22 cellular contexts compared by ENCODE assay signal in genomic region chr21:45636459-45636858, GRCh38. TPM values are rescaled to one million over a fixed set of nuclear protein-coding genes. Genes with fewer than 3 reads are reported as not detected.
A peak's percentile ranks its signal among the peaks of the same experiment; 100 is the strongest.
DNase-seq lines count a peak whose midpoint lies in the region; ATAC-seq, FAIRE-seq and TF ChIP-seq lines count a peak whose summit lies in the region.
"Had no signal": no experiment of that assay in that cellular context is flagged by ENCODE, and none has a peak within 500 bp of the region (broad histone marks: within the 10 kb centered on the region; RNA-seq: fewer than 3 reads in every experiment).

No MANE protein-coding gene starts in this region.

- no peak overlapping the region for H3K4me2 ChIP-seq in HepG2 (ENCODE audit: low read depth, low read length)
- no peak overlapping the region for H3K4me2 ChIP-seq in astrocyte (ENCODE audit: low read length)

- peaks cover 4% of the 10 kb centered on the region for H3K9me3 Mint-ChIP-seq in astrocyte (ENCODE audit: unreplicated experiment)
- H3K9me3 Mint-ChIP-seq: CD8-positive, alpha-beta T cell had no signal

- peaks cover 11% of the 10 kb centered on the region for H3K27me3 Mint-ChIP-seq in astrocyte (ENCODE audit: low read depth, unreplicated experiment)

- H3K27ac Mint-ChIP-seq in astrocyte (ENCODE audit: unreplicated experiment): no peak overlapping the region
- H3K27ac Mint-ChIP-seq: CD8-positive, alpha-beta T cell had no signal

- no peaks in the 10 kb centered on the region for H3K79me2 ChIP-seq in HepG2 (ENCODE audit: insufficient read depth, low read length)
- no peaks in the 10 kb centered on the region for H3K79me2 ChIP-seq in astrocyte (ENCODE audit: insufficient read depth, low read length)

- H3K4me1 ChIP-seq in HepG2 (ENCODE audit: insufficient read depth, low read length): no peaks in the 10 kb centered on the region
- H3K4me1 ChIP-seq in right lobe of liver: no peaks in the 10 kb centered on the region
- peaks cover 8% of the 10 kb centered on the region for H3K4me1 ChIP-seq in astrocyte (ENCODE audit: insufficient read depth, low read length)
- peaks cover 35% of the 10 kb centered on the region for H3K4me1 ChIP-seq in BE2C

- TF ChIP-seq CTCF in HepG2 (CRISPR knock-in tag; IDR thresholded peaks at IDR 0.05): no peak
- TF ChIP-seq CTCF in right lobe of liver (IDR thresholded peaks at IDR 0.05): no peak
- no peak for TF ChIP-seq CTCF in astrocyte (IDR thresholded peaks at IDR 0.05; ENCODE audit: insufficient read depth, low read depth, low read length)
- TF ChIP-seq CTCF in BE2C (IDR thresholded peaks at IDR 0.05; ENCODE audit: low read depth, low read length): no peak

- peaks cover 1% of the 10 kb centered on the region for H3K36me3 Mint-ChIP-seq in astrocyte (ENCODE audit: low read depth, unreplicated experiment)
- H3K36me3 Mint-ChIP-seq: CD8-positive, alpha-beta T cell had no signal

- TF ChIP-seq EP300 in HepG2 (IDR thresholded peaks at IDR 0.05; ENCODE audit: low read depth in 2 of 2, low read length in 2 of 2) (no peak), HepG2 (CRISPR knock-in tag; IDR thresholded peaks at IDR 0.05; ENCODE audit: borderline replicate concordance) (no peak)

- TF ChIP-seq POLR2A in HepG2 (IDR thresholded peaks at IDR 0.05; ENCODE audit: insufficient read depth in 1 of 2, low read depth in 2 of 2, low read length in 2 of 2): no peak
- TF ChIP-seq POLR2A in right lobe of liver (IDR thresholded peaks at IDR 0.05): no peak

- H4K20me1 ChIP-seq in HepG2 (ENCODE audit: insufficient read depth, low read length) (no peaks in the 10 kb centered on the region), astrocyte (ENCODE audit: insufficient read depth, low read length) (no peaks in the 10 kb centered on the region)

- no peak for TF ChIP-seq RAD21 in HepG2 (CRISPR knock-in tag; IDR thresholded peaks at IDR 0.05)

- DNase-seq in HepG2 (ENCODE audit: low spot score) (no peak), right lobe of liver (no peak), astrocyte (ENCODE audit: low read depth) (no peak), mesenteric fat pad (ENCODE audit: low spot score) (peak; percentile 18), NCI-H2081 treated with DMSO at 0.1 percent for 48 hours (lab: John Stamatoyannopoulos, UW) (no peak), NCI-H1930 (lab: John Stamatoyannopoulos, UW) (no peak), BE2C (no peak)
- DNase-seq: AML-193; CD8-positive, alpha-beta T cell; COR-L47; DMS153; DMS79 treated with DMSO at 0.1 percent for 48 hours; EL; KG1 had no signal

- H3K4me3 ChIP-seq in HepG2 (replicated peaks in 1 of 3; ENCODE audit: insufficient read depth in 1 of 3, low read depth in 2 of 3, low read length in 3 of 3) (no peak overlapping the region), right lobe of liver (no peak overlapping the region), astrocyte (ENCODE audit: insufficient read depth, low read depth, low read length) (no peak overlapping the region), BE2C (ENCODE audit: low read depth, low read length) (no peak overlapping the region)

- H3K9ac ChIP-seq in HepG2 (ENCODE audit: insufficient read depth, low read depth, low read length) (no peak overlapping the region), astrocyte (ENCODE audit: low read length) (no peak overlapping the region)

- WGBS in HepG2 (ENCODE audit: low lambda C conversion rate): 85% methylated on average over 3 of the region's 3 CpGs
- 72% methylated on average over 2 of the region's 3 CpGs for WGBS in right lobe of liver (ENCODE audit: insufficient coverage, low coverage, low lambda C conversion rate, missing lambda C conversion rate)

- POLR2A ChIA-PET in HepG2 (lab: Yijun Ruan, JAX): no interaction called here

- in situ Hi-C loops in HepG2 (cut with HindIII; ENCODE audit: extremely low pct_ligation_motif_present, low pct_unique_long_range_greater_than_20kb): no loop called here

- H3K9me3 ChIP-seq in HepG2 (ENCODE audit: low read length): 0 out of 2 replicates have a peak, but pooled peaks cover 6% of the 10 kb centered on the region
- no peaks in the 10 kb centered on the region for H3K9me3 ChIP-seq in right lobe of liver
- peaks cover 8% of the 10 kb centered on the region for H3K9me3 ChIP-seq in astrocyte (ENCODE audit: insufficient read depth, low read depth, low read length)
- H3K9me3 ChIP-seq in BE2C: no peaks in the 10 kb centered on the region

- no peak overlapping the region for H3K4me3 Mint-ChIP-seq in astrocyte (ENCODE audit: unreplicated experiment)
- H3K4me3 Mint-ChIP-seq: CD8-positive, alpha-beta T cell had no signal

- BruUV-seq in HepG2 (replicated peaks; lab: Mats Ljungman, UMichigan): no TSS peak

- H3K27ac ChIP-seq in HepG2 (ENCODE audit: extremely low read length, insufficient read depth, low read length) (no peak overlapping the region), right lobe of liver (no peak overlapping the region), astrocyte (ENCODE audit: low read depth, low read length) (no peak overlapping the region)
- H3K27ac ChIP-seq: 22Rv1, C4-2B, HL-60 had no signal

- H3K27me3 ChIP-seq in HepG2 (ENCODE audit: control insufficient read depth in 1 of 2, insufficient read depth in 2 of 2, low read length in 2 of 2) (peaks cover 0 to 2% of the 10 kb centered on the region in 2 experiments; a peak in 3 of 5 replicates), right lobe of liver (no peaks in the 10 kb centered on the region), astrocyte (ENCODE audit: insufficient read depth, low read length) (no peaks in the 10 kb centered on the region), BE2C (no peaks in the 10 kb centered on the region)

- H2AFZ ChIP-seq in HepG2 (ENCODE audit: low read length) (no peak overlapping the region), astrocyte (ENCODE audit: low read depth, low read length) (no peak overlapping the region)

- CTCF ChIA-PET in HepG2 (lab: Yijun Ruan, JAX; ENCODE audit: low intra/inter-chr PET ratio, low total read pairs): no interaction called here

- H3K36me3 ChIP-seq in HepG2 (replicated peaks in 1 of 2; ENCODE audit: control insufficient read depth in 1 of 2, insufficient read depth in 2 of 2, low read length in 2 of 2) (no peaks in the 10 kb centered on the region), right lobe of liver (no peaks in the 10 kb centered on the region), astrocyte (ENCODE audit: insufficient read depth, low read length) (no peaks in the 10 kb centered on the region), BE2C (no peaks in the 10 kb centered on the region)

- intact Hi-C loops in HepG2 (cut with micrococcal nuclease; ENCODE audit: unreplicated experiment) (no loop called here), right lobe of liver (cut with DNase I) (no loop called here)

- ATAC-seq in HepG2: no peak
- ATAC-seq in right lobe of liver: no peak
- ATAC-seq in HG03108 (IDR thresholded peaks at IDR 0.05; ENCODE audit: unreplicated experiment): no peak
- ATAC-seq: CD8-positive, alpha-beta T cell had no signal

- H3K4me1 Mint-ChIP-seq in astrocyte (ENCODE audit: low read depth, unreplicated experiment): no peaks in the 10 kb centered on the region

- FAIRE-seq in HepG2 (lab: Jason Lieb, UNC): peak; percentile 34
- FAIRE-seq in astrocyte (lab: Jason Lieb, UNC): peak; percentile 47
- FAIRE-seq: D721Med, G401.6, GM19239, H54 had no signal

RNA-seq across cellular contexts. Expression of gene PCBP3, which starts 7.1 kb away (rescaled TPM):
- total RNA-seq in HepG2 (2016; rRNA removed; fragmentation: Illumina TruSeq; extraction: Trizol): not detected in 2 replicates
- total RNA-seq in HepG2 (2016; cell fraction: cytosol; rRNA removed; fragmentation: Illumina TruSeq; extraction: Trizol; ENCODE audit: low read depth): not detected in 2 replicates
- not detected in 2 replicates for total RNA-seq in HepG2 (2016; cell fraction: insoluble cytoplasmic fraction; rRNA removed; fragmentation: Illumina TruSeq; extraction: Trizol)
- not detected in 2 replicates for total RNA-seq in HepG2 (2016; cell fraction: membrane; rRNA removed; fragmentation: Illumina TruSeq; extraction: Trizol)
- total RNA-seq in HepG2 (2016; cell fraction: nucleus; rRNA removed; fragmentation: Illumina TruSeq; extraction: Trizol): not detected in 2 replicates
- polyA plus RNA-seq in HepG2 (2011; rRNA removed): not detected in 2 replicates
- not detected in 2 replicates for polyA plus RNA-seq in HepG2 (2011; cell fraction: cytosol; rRNA removed)
- polyA plus RNA-seq in HepG2 (2011; cell fraction: nucleus; rRNA removed): not detected in 2 replicates
- polyA plus RNA-seq in HepG2 (2012): not detected in 2 replicates
- polyA plus RNA-seq in HepG2 (2016; cell fraction: cytosol; fragmentation: Illumina TruSeq; extraction: Trizol; ENCODE audit: low read depth): not detected in 2 replicates
- not detected in 2 replicates for polyA plus RNA-seq in HepG2 (2016; cell fraction: insoluble cytoplasmic fraction; fragmentation: Illumina TruSeq; extraction: Trizol; ENCODE audit: low read depth)
- polyA plus RNA-seq in HepG2 (2016; cell fraction: membrane; fragmentation: Illumina TruSeq; extraction: Trizol; ENCODE audit: low read depth): not detected in 2 replicates
- not detected in 2 replicates for polyA plus RNA-seq in HepG2 (2016; cell fraction: nucleus; fragmentation: Illumina TruSeq; extraction: Trizol; ENCODE audit: insufficient read depth, low read depth)
- polyA minus RNA-seq in HepG2 (2011; rRNA and poly(A)+ RNA removed; ENCODE audit: low replicate concordance): not detected in 2 replicates
- not detected in 2 replicates for polyA minus RNA-seq in HepG2 (2011; cell fraction: cytosol; rRNA and poly(A)+ RNA removed)
- not detected in 2 replicates for polyA minus RNA-seq in HepG2 (2011; cell fraction: nucleus; rRNA and poly(A)+ RNA removed)
- 1 to 10 TPM in 1 of 6 experiments, under 1 TPM in 5; 0.37 to 1.5 (median 0.69) TPM for total RNA-seq in right lobe of liver
- 1.8 and 2.5 TPM in 2 replicates for total RNA-seq in astrocyte
- total RNA-seq in mesenteric fat pad: 32.4 TPM
- polyA plus RNA-seq in BE2C (2012; ENCODE audit: insufficient read depth, insufficient read length, low read depth): 13.6 TPM
